ENCODE assay signal across 30 cellular contexts in genomic region chr3:79257811-79258210, GRCh38.
"Had no signal": no experiment of that assay in that cellular context is flagged by ENCODE, and none has a peak within 500 bp of the region (broad histone marks: within the 10 kb centered on the region; RNA-seq: fewer than 3 reads in every experiment).

No MANE protein-coding gene starts in this region.

- H3K4me3 ChIP-seq: PC-9 had no signal

- H3K27ac ChIP-seq: PC-9, RWPE1, WERI-Rb-1 had no signal

- H3K4me2 ChIP-seq: PC-9 had no signal

- DNase-seq: activated CD4-positive, alpha-beta memory T cell treated with anti-CD3 and anti-CD28 coated beads, Interleukin-2, amount 10 ng/mL, durations not matched to agents 7 days and 5 days; activated CD4-positive, alpha-beta T cell treated with anti-CD3 and anti-CD28 coated beads for 1 hour; activated CD4-positive, alpha-beta T cell treated with anti-CD3 and anti-CD28 coated beads for 48 hours; activated CD4-positive, CD25-positive, alpha-beta regulatory T cell; activated CD8-positive, alpha-beta memory T cell treated with anti-CD3 and anti-CD28 coated beads for 24 hours; activated CD8-positive, alpha-beta memory T cell treated with anti-CD3 and anti-CD28 coated beads, Interleukin-2, amount 10 ng/mL, durations not matched to agents 7 days and 5 days; activated CD8-positive, alpha-beta memory T cell treated with anti-CD3 and anti-CD28 coated beads, Interleukin-2, amount 50 U/mL, for 48 hours; activated effector memory CD4-positive, alpha-beta T cell treated with Interleukin-2 at 50 U/mL for 16 hours; activated naive CD4-positive, alpha-beta T cell treated with anti-CD3 and anti-CD28 coated beads, Interleukin-2, amount 10 ng/mL, durations not matched to agents 7 days and 5 days; activated naive CD8-positive, alpha-beta T cell treated with anti-CD3 and anti-CD28 coated beads, Interleukin-2, amount 50 U/mL, for 24 hours; activated T-cell treated with anti-CD3 and anti-CD28 coated beads, Interleukin-2, amount 50 U/mL, for 48 hours; anterior cingulate cortex; caudate nucleus; cerebellar nuclear complex; NCI-H1105; NCI-H1417 treated with DMSO at 0.1 percent for 48 hours; NCI-H1694; NCI-H1930; NCI-H2081 treated with DMSO at 0.1 percent for 48 hours; NCI-H226; NCI-H446 treated with DMSO at 0.1 percent for 48 hours; NCI-H524 treated with DMSO at 0.1 percent for 48 hours; NK-92 treated with Interleukin-12 subunit alpha and Interleukin-12 subunit beta, amount 100 ng/mL, for 24 hours; PC-9; SW 1271; T-helper 1 cell; T-helper 2 cell; T-helper 9 cell; WERI-Rb-1 had no signal

- H3K36me3 ChIP-seq: WERI-Rb-1 had no signal

- H2AFZ ChIP-seq: PC-9 had no signal
